In the genomic region with DNA sequence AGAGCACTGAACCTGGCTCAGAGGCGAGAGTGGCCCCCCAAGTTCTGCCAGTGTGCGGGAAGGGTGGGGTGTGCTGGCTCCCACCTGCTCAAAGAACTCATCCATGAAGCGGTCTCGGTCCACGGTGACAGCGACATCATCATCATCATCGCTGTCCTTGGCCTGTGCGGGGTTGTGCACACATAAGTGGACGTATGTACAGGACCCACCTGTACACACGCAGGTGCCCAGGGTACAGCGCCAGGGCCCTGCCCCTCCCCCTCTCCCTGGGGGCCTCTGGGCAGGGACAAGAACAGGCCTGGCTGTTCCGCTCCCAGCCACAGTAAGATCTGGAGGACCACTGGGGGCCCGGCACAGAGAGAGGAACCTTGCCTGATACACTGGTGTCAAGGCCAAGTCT, we compare ENCODE assay signal across 18 cellular contexts. TPM values are rescaled to one million over a fixed set of nuclear protein-coding genes. Genes with fewer than 3 reads are reported as not detected.
DNase-seq lines count a peak whose midpoint lies in the region; TF ChIP-seq lines count a peak whose summit lies in the region.
"Had no signal": no experiment of that assay in that cellular context is flagged by ENCODE, and none has a peak within 500 bp of the region (broad histone marks: within the 10 kb centered on the region; RNA-seq: fewer than 3 reads in every experiment).

No MANE protein-coding gene starts in this region.

- H3K36me3 ChIP-seq in A673 (ENCODE audit: insufficient read depth, low read length, poor library complexity, severe bottlenecking) (peaks cover 3% of the 10 kb centered on the region), mesenchymal stem cell (ENCODE audit: control insufficient read depth in 1 of 2, insufficient read depth in 2 of 2, low read depth in 1 of 2, low read length in 2 of 2) (peaks cover 66 to 85% of the 10 kb centered on the region in 2 experiments), SJCRH30 (peaks cover 8% of the 10 kb centered on the region; the same call in 1 of the 2 replicates), Karpas-422 (ENCODE audit: insufficient read depth, low read length) (no peaks in the 10 kb centered on the region)

- no peak overlapping the region for H3K4ac ChIP-seq in mesenchymal stem cell (ENCODE audit: low read depth in 1 of 2, low read length in 2 of 2)

- H3K23ac ChIP-seq in mesenchymal stem cell (ENCODE audit: low read length in 2 of 2): no peak overlapping the region

- H2BK15ac ChIP-seq in mesenchymal stem cell (ENCODE audit: low read depth, poor library complexity, severe bottlenecking): no peak overlapping the region

- H2AFZ ChIP-seq in mesenchymal stem cell (ENCODE audit: low read depth, low read length): no peak overlapping the region
- no peak overlapping the region for H2AFZ ChIP-seq in Karpas-422 (ENCODE audit: low read length)

- no peak overlapping the region for H3K14ac ChIP-seq in mesenchymal stem cell (ENCODE audit: low read length in 2 of 2)

- no peak overlapping the region for H3K4me2 ChIP-seq in mesenchymal stem cell (ENCODE audit: low read length, poor library complexity, severe bottlenecking)
- no peak overlapping the region for H3K4me2 ChIP-seq in Karpas-422 (ENCODE audit: low read depth, low read length, poor library complexity, severe bottlenecking)
- H3K4me2 ChIP-seq: SK-N-SH had no signal

- H3K4me1 ChIP-seq in A673 (ENCODE audit: insufficient read depth, low read length, poor library complexity, severe bottlenecking): peaks cover 67% of the 10 kb centered on the region
- H3K4me1 ChIP-seq in mesenchymal stem cell (ENCODE audit: control insufficient read depth, insufficient read depth, low read depth, low read length): peaks cover 73% of the 10 kb centered on the region
- no peaks in the 10 kb centered on the region for H3K4me1 ChIP-seq in SJCRH30
- no peaks in the 10 kb centered on the region for H3K4me1 ChIP-seq in Karpas-422 (ENCODE audit: low read length)

- no peaks in the 10 kb centered on the region for H3K9me2 ChIP-seq in Karpas-422 (replicated peaks; ENCODE audit: insufficient read depth, low read length)
- H3K9me2 ChIP-seq: SK-N-SH had no signal

- no peak overlapping the region for H2BK5ac ChIP-seq in mesenchymal stem cell (ENCODE audit: low read depth, low read length, poor library complexity, severe bottlenecking)

- H4K91ac ChIP-seq in mesenchymal stem cell (ENCODE audit: low read length): peak overlapping the region; percentile 6

- H3K9me3 ChIP-seq in A673 (ENCODE audit: low read depth, low read length, poor library complexity, severe bottlenecking): no peaks in the 10 kb centered on the region
- H3K9me3 ChIP-seq in mesenchymal stem cell (ENCODE audit: control insufficient read depth, low read length): no peaks in the 10 kb centered on the region
- no peaks in the 10 kb centered on the region for H3K9me3 ChIP-seq in SJCRH30 (replicated peaks)
- no peaks in the 10 kb centered on the region for H3K9me3 ChIP-seq in Karpas-422 (ENCODE audit: low read length)
- H3K9me3 ChIP-seq: SK-N-SH had no signal

- 0 out of 2 replicates have a peak, but pooled peaks cover 18% of the 10 kb centered on the region for H4K20me1 ChIP-seq in Karpas-422 (ENCODE audit: insufficient read depth, low read depth, low read length)

- H3K79me2 ChIP-seq in Karpas-422 (ENCODE audit: low read length): no peaks in the 10 kb centered on the region

- intact Hi-C loops in A673 (cut with micrococcal nuclease; ENCODE audit: unreplicated experiment): no loop called here

- peak overlapping the region; percentile 29 for H2AK5ac ChIP-seq in mesenchymal stem cell (ENCODE audit: low read length, severe bottlenecking)

- TF ChIP-seq CTCF in A673 (conservative IDR thresholded peaks at IDR 0.05; ENCODE audit: low read depth, low read length) (no peak), RWPE1 (conservative IDR thresholded peaks at IDR 0.05; ENCODE audit: low read depth) (no peak)

- no peak overlapping the region for H3K18ac ChIP-seq in mesenchymal stem cell (ENCODE audit: low read depth in 1 of 2, low read length in 2 of 2)

- CTCF ChIA-PET in A673 (lab: Charles Lee): no interaction called here
- CTCF ChIA-PET in RWPE1 (lab: Yijun Ruan, JAX): no interaction called here

- H2BK12ac ChIP-seq in mesenchymal stem cell (ENCODE audit: low read length in 2 of 2): no peak overlapping the region

- H3K9ac ChIP-seq in mesenchymal stem cell (ENCODE audit: low read length) (no peak overlapping the region), Karpas-422 (ENCODE audit: low read length) (no peak overlapping the region)
- H3K9ac ChIP-seq: SK-N-SH had no signal

- H3K79me1 ChIP-seq in mesenchymal stem cell (replicated peaks; ENCODE audit: low read length, poor library complexity, severe bottlenecking): peaks cover 9% of the 10 kb centered on the region

- no peak overlapping the region for H4K8ac ChIP-seq in mesenchymal stem cell (ENCODE audit: low read length)

- no peak overlapping the region for H2BK120ac ChIP-seq in mesenchymal stem cell (ENCODE audit: low read depth, low read length)

- H3K27me3 ChIP-seq in A673 (replicated peaks; ENCODE audit: insufficient read depth, low read depth, low read length, poor library complexity): no peaks in the 10 kb centered on the region
- no peaks in the 10 kb centered on the region for H3K27me3 ChIP-seq in mesenchymal stem cell (ENCODE audit: control insufficient read depth in 1 of 2, insufficient read depth in 1 of 2, low read length in 2 of 2)
- H3K27me3 ChIP-seq in SJCRH30: no peaks in the 10 kb centered on the region
- no peaks in the 10 kb centered on the region for H3K27me3 ChIP-seq in Karpas-422 (ENCODE audit: low read length)

- 97% methylated on average over 13 of the region's 13 CpGs for WGBS in mesenchymal stem cell

- DNase-seq in A673 (ENCODE audit: low spot score): no peak
- DNase-seq in D341Med (ENCODE audit: low spot score): peak; percentile 10
- no peak for DNase-seq in RWPE1 (ENCODE audit: low spot score)
- DNase-seq in mesenchymal stem cell: no peak
- no peak for DNase-seq in SJCRH30
- DNase-seq in DMS 273 (lab: John Stamatoyannopoulos, UW; ENCODE audit: unreplicated experiment): no peak
- no peak for DNase-seq in Karpas-422
- DNase-seq: Calu3, DMS53, NCI-H1092 treated with DMSO at 0.1 percent for 48 hours, NCI-H1436, NCI-H187 treated with DMSO at 0.1 percent for 48 hours, NCI-H2171 treated with DMSO at 0.1 percent for 48 hours, NCI-H524, NCI-H774, SIG-M5, SK-N-SH, SW 1271 had no signal

- POLR2A ChIA-PET in A673 (lab: Charles Lee; ENCODE audit: low non-redundant PET) (interaction anchor here (0.6 kb wide), 1 partner anchor 80 kb away, joined by 5 read pairs; no protein-coding TSS in a partner anchor), RWPE1 (lab: Yijun Ruan, JAX; ENCODE audit: low non-redundant PET) (no interaction called here)

- H3K4me3 ChIP-seq in A673 (ENCODE audit: low read depth, low read length, poor library complexity, severe bottlenecking) (no peak overlapping the region), mesenchymal stem cell (ENCODE audit: insufficient read depth in 1 of 2, low read depth in 1 of 2, low read length in 2 of 2) (no peak overlapping the region), SJCRH30 (no peak overlapping the region), Karpas-422 (ENCODE audit: low read length) (no peak overlapping the region)

- no TSS peak for BruUV-seq in A673 (replicated peaks; lab: Mats Ljungman, UMichigan)

- H3K27ac ChIP-seq in A673 (ENCODE audit: low read depth, low read length, poor library complexity, severe bottlenecking) (peak overlapping the region; percentile 57), RWPE1 (peak overlapping the region; percentile 90), mesenchymal stem cell (ENCODE audit: low read length, poor library complexity, severe bottlenecking) (no peak overlapping the region), SJCRH30 (no peak overlapping the region), Karpas-422 (ENCODE audit: low read length) (no peak overlapping the region)

RNA-seq across cellular contexts. Expression of gene STX1A, which starts 10.5 kb away (rescaled TPM):
- total RNA-seq in A673 (2021): 37.8 and 47.1 TPM in 2 replicates
- 10.0 TPM for polyA plus RNA-seq in mesenchymal stem cell (2013, experiment 1 of 2)
- polyA plus RNA-seq in mesenchymal stem cell (2013, experiment 2 of 2): 9.9 TPM
- 6.9 and 10.4 TPM in 2 replicates for total RNA-seq in SJCRH30 (2014; rRNA removed; shearing (Covaris generic))
- total RNA-seq in Karpas-422 (2014; rRNA removed; shearing (Covaris generic); ENCODE audit: low replicate concordance): 3.7 and 5.5 TPM in 2 replicates

RNA-seq across cellular contexts. Expression of gene BUD23, which starts 25.6 kb away (rescaled TPM):
- 133 and 138 TPM in 2 replicates for total RNA-seq in A673 (2021)
- polyA plus RNA-seq in mesenchymal stem cell (2013, experiment 1 of 2): 75.0 TPM
- 76.6 TPM for polyA plus RNA-seq in mesenchymal stem cell (2013, experiment 2 of 2)
- total RNA-seq in SJCRH30 (2014; rRNA removed; shearing (Covaris generic)): 86.6 and 91.7 TPM in 2 replicates
- total RNA-seq in Karpas-422 (2014; rRNA removed; shearing (Covaris generic); ENCODE audit: low replicate concordance): 41.9 and 85.9 TPM in 2 replicates

RNA-seq across cellular contexts. Expression of gene DNAJC30, which starts 25.7 kb away (rescaled TPM):
- 11.1 and 11.8 TPM in 2 replicates for total RNA-seq in A673 (2021)
- polyA plus RNA-seq in mesenchymal stem cell (2013, experiment 1 of 2): 11.8 TPM
- polyA plus RNA-seq in mesenchymal stem cell (2013, experiment 2 of 2): 12.1 TPM
- total RNA-seq in SJCRH30 (2014; rRNA removed; shearing (Covaris generic)): 5.1 and 6.0 TPM in 2 replicates
- 1.3 and 6.1 TPM in 2 replicates for total RNA-seq in Karpas-422 (2014; rRNA removed; shearing (Covaris generic); ENCODE audit: low replicate concordance)

RNA-seq across cellular contexts. Expression of gene ABHD11, which starts 29.6 kb away (rescaled TPM):
- 20.7 and 22.9 TPM in 2 replicates for total RNA-seq in A673 (2021)
- polyA plus RNA-seq in mesenchymal stem cell (2013, experiment 1 of 2): 7.2 TPM
- 7.1 TPM for polyA plus RNA-seq in mesenchymal stem cell (2013, experiment 2 of 2)
- 11.8 and 13.9 TPM in 2 replicates for total RNA-seq in SJCRH30 (2014; rRNA removed; shearing (Covaris generic))
- 14.3 and 18.3 TPM in 2 replicates for total RNA-seq in Karpas-422 (2014; rRNA removed; shearing (Covaris generic); ENCODE audit: low replicate concordance)

RNA-seq across cellular contexts. Expression of gene VPS37D, which starts 41.3 kb away (rescaled TPM):
- 8.7 and 10.1 TPM in 2 replicates for total RNA-seq in A673 (2021)
- 3.1 TPM for polyA plus RNA-seq in mesenchymal stem cell (2013, experiment 1 of 2)
- 2.9 TPM for polyA plus RNA-seq in mesenchymal stem cell (2013, experiment 2 of 2)
- total RNA-seq in SJCRH30 (2014; rRNA removed; shearing (Covaris generic)): 0.53 and 1.2 TPM in 2 replicates
- not detected in 2 replicates for total RNA-seq in Karpas-422 (2014; rRNA removed; shearing (Covaris generic); ENCODE audit: low replicate concordance)

Comparison
In these comparisons a context has a peak if more than half of its experiments do, and no peak if none do; other contexts are left out.
1. H3K27ac ChIP-seq: peak in A673 (single experiment) and RWPE1 (single experiment); none in mesenchymal stem cell (single experiment), SJCRH30 (single experiment) and Karpas-422 (single experiment).